In the genomic region with DNA sequence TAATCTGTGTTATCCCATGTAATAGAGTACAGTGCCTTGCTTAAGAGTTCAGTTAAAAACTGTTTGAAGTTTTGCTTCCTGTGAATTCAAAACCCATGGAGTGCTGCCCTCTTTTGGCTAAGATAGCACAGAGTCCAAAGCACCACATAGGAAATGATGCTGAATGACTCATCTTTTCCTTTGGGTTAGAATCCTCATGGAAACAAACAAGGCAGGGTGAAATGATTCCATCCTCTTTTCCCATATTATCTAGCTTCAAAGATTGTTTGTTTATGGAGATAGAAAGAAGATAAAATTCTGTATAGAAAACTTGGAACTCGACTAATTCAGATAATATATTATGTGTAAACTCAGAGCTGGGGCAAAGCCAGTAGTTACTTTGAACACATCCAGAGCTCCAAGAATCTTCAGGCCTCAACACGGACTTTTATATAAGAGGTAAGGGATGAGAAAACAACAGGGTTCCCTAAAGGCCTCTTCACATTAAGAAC, we compare ENCODE assay signal across 8 cellular contexts.
DNase-seq lines count a peak whose midpoint lies in the region; ATAC-seq and TF ChIP-seq lines count a peak whose summit lies in the region.

No MANE protein-coding gene starts in this region.

- H3K27me3 ChIP-seq in HCT116 (ENCODE audit: insufficient read depth, low read length) (no peaks in the 10 kb centered on the region), SU-DHL-6 (ENCODE audit: low read length) (no peaks in the 10 kb centered on the region), ectodermal cell (ENCODE audit: control insufficient read depth, insufficient read depth, low read length, poor library complexity, severe bottlenecking) (no peaks in the 10 kb centered on the region), tibial artery (no peaks in the 10 kb centered on the region)

- ATAC-seq in Right ventricle myocardium inferior (peak; percentile 94), HCT116 (peak; percentile 88)

- RAD21 ChIA-PET in HCT116 (lab: Charles Lee; ENCODE audit: low non-redundant PET in 1 of 2, low total read pairs in 2 of 2, uncharacterized antibody in 2 of 2, unreplicated experiment in 2 of 2) = interaction anchor here in 1 of 2 experiments (0.8 kb wide), 1 partner anchor 14 kb away, joined by 3 read pairs; no protein-coding TSS in a partner anchor

- H3K9me2 ChIP-seq in HCT116 (ENCODE audit: insufficient read depth) (no peaks in the 10 kb centered on the region), SU-DHL-6 (replicated peaks; ENCODE audit: insufficient read depth, low read length) (no peaks in the 10 kb centered on the region)

- TF ChIP-seq CTCF in HCT116 (IDR thresholded peaks at IDR 0.05 in 2 of 3, conservative IDR thresholded peaks at IDR 0.05 in 1 of 3; ENCODE audit: borderline replicate concordance in 1 of 3, insufficient read depth in 1 of 3, low read depth in 2 of 3, low read length in 2 of 3) = peak; percentile 65 to 86 (median 74)
- peak; percentile 80 for TF ChIP-seq CTCF in NB4 (IDR thresholded peaks at IDR 0.05; ENCODE audit: low read depth, low read length)
- peak; percentile 55 for TF ChIP-seq CTCF in SU-DHL-6 (IDR thresholded peaks at IDR 0.05; ENCODE audit: insufficient read depth, low read length, poor library complexity, severe bottlenecking)
- TF ChIP-seq CTCF in tibial artery (IDR thresholded peaks at IDR 0.05) = peak; percentile 63 to 71

- TF ChIP-seq RAD21 in HCT116 (IDR thresholded peaks at IDR 0.05; ENCODE audit: low read depth) = peak; percentile 88

- TF ChIP-seq POLR2A in HCT116 (IDR thresholded peaks at IDR 0.05; ENCODE audit: borderline replicate concordance, extremely low read depth, insufficient read depth, insufficient read length) (no peak), NB4 (IDR thresholded peaks at IDR 0.05; ENCODE audit: extremely low read depth, insufficient read length) (no peak)

- H3F3A ChIP-seq in SU-DHL-6 (ENCODE audit: insufficient read depth) = no peaks in the 10 kb centered on the region

- H3K9me3 ChIP-seq in HCT116 (ENCODE audit: control insufficient read depth in 1 of 2, insufficient read depth in 1 of 2, low read depth in 1 of 2, low read length in 2 of 2) (no peaks in the 10 kb centered on the region), SU-DHL-6 (ENCODE audit: insufficient read depth, low read length) (no peaks in the 10 kb centered on the region), ectodermal cell (ENCODE audit: control insufficient read depth, low read length) (no peaks in the 10 kb centered on the region), tibial artery (no peaks in the 10 kb centered on the region)

- no peak overlapping the region for H3K27ac ChIP-seq in HCT116 (ENCODE audit: low read depth, low read length)
- no peak overlapping the region for H3K27ac ChIP-seq in SU-DHL-6 (ENCODE audit: low read depth, low read length)
- peak overlapping the region; percentile 30 for H3K27ac ChIP-seq in ectodermal cell (ENCODE audit: insufficient read depth, low read depth, low read length, poor library complexity, severe bottlenecking)
- H3K27ac ChIP-seq in tibial artery = peak overlapping the region; percentile 72 to 88

- H3K4me1 ChIP-seq in HCT116 (ENCODE audit: control insufficient read depth in 1 of 2, insufficient read depth in 2 of 2, low read length in 2 of 2) (peaks cover 12 to 20% of the 10 kb centered on the region in 2 experiments; a peak in 3 of 4 replicates), ectodermal cell (ENCODE audit: control insufficient read depth, insufficient read depth, low read length) (no peaks in the 10 kb centered on the region), tibial artery (peaks cover 0 to 29% (median 4%) of the 10 kb centered on the region in 4 donors)

- intact Hi-C loops in Right ventricle myocardium inferior (cut with DNase I) = loop anchor here (1.0 to 10.0 kb wide), 4 partner anchors 251 to 629 kb away; partner anchors contain the start of genes PAWR and PPP1R12A
- intact Hi-C loops in cardiac septum (cut with DNase I) = loop anchor here (1.0 to 10.0 kb wide), 3 partner anchors 130 to 342 kb away; partner anchors contain the start of gene PPP1R12A
- intact Hi-C loops in HCT116 (cut with micrococcal nuclease) = loop anchor here (1.0 to 5.0 kb wide), 4 partner anchors 299 to 779 kb away; no protein-coding TSS in a partner anchor
- intact Hi-C loops in tibial artery (cut with DNase I; ENCODE audit: low total_unique reads) = loop anchor here (5.0 to 10.0 kb wide), 3 partner anchors 254 to 494 kb away; partner anchors contain the start of gene PAWR

- H3K36me3 ChIP-seq in HCT116 (ENCODE audit: control insufficient read depth in 1 of 2, insufficient read depth in 2 of 2, low read length in 2 of 2) = no peaks in the 10 kb centered on the region
- no peaks in the 10 kb centered on the region for H3K36me3 ChIP-seq in SU-DHL-6 (ENCODE audit: low read length)
- H3K36me3 ChIP-seq in ectodermal cell (ENCODE audit: control insufficient read depth, insufficient read depth, low read length) = no peaks in the 10 kb centered on the region
- no peaks in the 10 kb centered on the region for H3K36me3 ChIP-seq in tibial artery

- 48 to 71% methylated on average over 1 to 2 of the region's 2 CpGs for WGBS in ectodermal cell, 2 experiments

- H4K20me1 ChIP-seq in HCT116 (ENCODE audit: insufficient read depth) (no peaks in the 10 kb centered on the region), SU-DHL-6 (ENCODE audit: low read depth, low read length) (no peaks in the 10 kb centered on the region)

- CTCF ChIA-PET in HCT116 (lab: Charles Lee) = interaction anchor here (0.7 to 1.9 kb wide), 10 partner anchors 8 to 842 kb away, joined by 3 to 13 read pairs (median 4); partner anchors contain the start of gene PPP1R12A

- H3K4me2 ChIP-seq in HCT116 (ENCODE audit: low read length) (peak overlapping the region; percentile 18; the same call in 1 of the 2 replicates), SU-DHL-6 (ENCODE audit: low read depth, low read length, poor library complexity, severe bottlenecking) (no peak overlapping the region)

- POLR2A ChIA-PET in HCT116 (lab: Charles Lee) = interaction anchor here (1.4 kb wide), 1 partner anchor 10 kb away, joined by 3 read pairs; no protein-coding TSS in a partner anchor

- H3K9ac ChIP-seq in HCT116 (ENCODE audit: low read length) (peak overlapping the region; percentile 6; the same call in 1 of the 2 replicates), SU-DHL-6 (ENCODE audit: low read length) (no peak overlapping the region)

- H3K4me3 ChIP-seq in HCT116 (replicated peaks in 1 of 2; ENCODE audit: low read depth in 1 of 2, low read length in 2 of 2) (no peak overlapping the region), NB4 (ENCODE audit: low read depth, low read length) (no peak overlapping the region), SU-DHL-6 (ENCODE audit: insufficient read depth, low read length, poor library complexity, severe bottlenecking) (no peak overlapping the region), ectodermal cell (ENCODE audit: insufficient read depth, low read depth, low read length) (no peak overlapping the region), tibial artery (no peak overlapping the region)

- H3K79me2 ChIP-seq in HCT116 (ENCODE audit: insufficient read depth, low read length) = no peaks in the 10 kb centered on the region
- H3K79me2 ChIP-seq in SU-DHL-6 (ENCODE audit: insufficient read depth, low read length) = no peaks in the 10 kb centered on the region

- no peak for DNase-seq in Right ventricle myocardium inferior (ENCODE audit: missing footprints)
- no peak for DNase-seq in cardiac septum (ENCODE audit: low spot score)
- peak; percentile 85 for DNase-seq in HCT116 (ENCODE audit: low read depth, low spot score)
- peak; percentile 64 for DNase-seq in NB4 (ENCODE audit: low read depth)
- peak; percentile 97 to 98 for DNase-seq in lung microvascular endothelial cell (ENCODE audit: low read depth in 2 of 2)
- DNase-seq in tibial artery = peak; percentile 69 to 70

- peak overlapping the region; percentile 93 for H2AFZ ChIP-seq in HCT116 (ENCODE audit: low read depth, low read length, poor library complexity, severe bottlenecking)
- no peak overlapping the region for H2AFZ ChIP-seq in SU-DHL-6 (ENCODE audit: low read depth, low read length, severe bottlenecking)

- no TSS peak for BruUV-seq in HCT116 (replicated peaks; lab: Mats Ljungman, UMichigan)

TF ChIP-seq in HCT116, 20 proteins besides CTCF, POLR2A, EP300 and RAD21 (continues in another document):
- TF ChIP-seq SRF (IDR thresholded peaks at IDR 0.05; ENCODE audit: low read depth) (peak; percentile 73), TCF7L2 (IDR thresholded peaks at IDR 0.05; ENCODE audit: borderline replicate concordance, extremely low read depth, insufficient read depth, insufficient read length) (peak; percentile 66), SIN3A (IDR thresholded peaks at IDR 0.05; ENCODE audit: low read depth) (no peak), MAX (IDR thresholded peaks at IDR 0.05) (no peak), SP1 (IDR thresholded peaks at IDR 0.05; ENCODE audit: low read depth) (peak; percentile 69), EGR1 (IDR thresholded peaks at IDR 0.05; ENCODE audit: low read depth) (peak; percentile 43; the same call in 1 of the 2 replicates), FOSL1 (IDR thresholded peaks at IDR 0.05; ENCODE audit: low read depth) (peak; percentile 96), POLR2AphosphoS5 (IDR thresholded peaks at IDR 0.05; ENCODE audit: low read depth, low read length) (peak; percentile 22; the same call in 1 of the 2 replicates), EZH2phosphoT487 (IDR thresholded peaks at IDR 0.05; ENCODE audit: borderline replicate concordance) (no peak), YY1 (IDR thresholded peaks at IDR 0.05; ENCODE audit: extremely low read depth, insufficient replicate concordance, low read depth, low read length) (peak; percentile 36)

Comparison
In these comparisons a context has a peak if more than half of its experiments do, and no peak if none do; other contexts are left out.
1. DNase-seq: peak in HCT116 (single experiment), NB4 (single experiment), lung microvascular endothelial cell (2 of 2) and tibial artery (2 of 2); none in Right ventricle myocardium inferior (single experiment) and cardiac septum (single experiment).
2. H3K27ac ChIP-seq: peak in ectodermal cell (single experiment) and tibial artery (2 of 2); none in HCT116 (single experiment) and SU-DHL-6 (single experiment).
3. Peak in every context shown above with its lines, with median percentiles within 50 percentile points of each other: CTCF ChIP-seq.